13 cellular contexts compared by ENCODE assay signal in the genomic region with DNA sequence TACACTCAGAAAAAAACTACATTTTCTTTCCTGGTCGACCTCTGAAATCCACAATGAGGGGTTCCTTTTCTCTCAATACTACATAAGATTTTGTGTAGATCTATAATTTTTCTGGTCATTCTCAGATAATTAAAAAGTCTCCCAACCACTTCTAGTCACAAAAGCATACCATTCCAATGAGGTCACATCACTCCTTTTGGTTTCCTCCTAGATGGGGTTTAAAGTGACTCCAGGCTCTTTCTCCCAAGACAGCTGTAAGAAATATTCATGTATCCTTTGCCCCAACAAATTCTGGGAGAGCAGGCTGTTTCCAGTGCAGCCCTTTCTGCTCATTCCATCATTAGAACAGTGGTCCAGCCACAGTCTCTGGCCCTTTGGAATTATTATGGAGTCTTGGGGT. TPM values are rescaled to one million over a fixed set of nuclear protein-coding genes. Genes with fewer than 3 reads are reported as not detected.
DNase-seq lines count a peak whose midpoint lies in the region; ATAC-seq and TF ChIP-seq lines count a peak whose summit lies in the region.
"Had no signal": no experiment of that assay in that cellular context is flagged by ENCODE, and none has a peak within 500 bp of the region (broad histone marks: within the 10 kb centered on the region; RNA-seq: fewer than 3 reads in every experiment).

No MANE protein-coding gene starts in this region.

- no peak overlapping the region for H3K4me3 ChIP-seq in brain microvascular endothelial cell (ENCODE audit: low read depth, low read length)
- no peak overlapping the region for H3K4me3 ChIP-seq in kidney epithelial cell (ENCODE audit: low read depth, low read length)
- H3K4me3 ChIP-seq: right lobe of liver, tibial nerve had no signal

- no peak overlapping the region for H3K27ac ChIP-seq in brain microvascular endothelial cell
- H3K27ac ChIP-seq: right lobe of liver, tibial nerve had no signal

- in situ Hi-C loops in brain microvascular endothelial cell (cut with HindIII; ENCODE audit: low pct_ligation_motif_present, low sequenced_read_pairs), result no loop called here

- TF ChIP-seq CTCF in brain microvascular endothelial cell (IDR thresholded peaks at IDR 0.05; ENCODE audit: low read depth, low read length, missing control alignments) (no peak), kidney epithelial cell (IDR thresholded peaks at IDR 0.05; ENCODE audit: insufficient read depth, low read length, poor library complexity, severe bottlenecking) (no peak)

- H3K27me3 ChIP-seq in brain microvascular endothelial cell (replicated peaks) (no peaks in the 10 kb centered on the region), kidney epithelial cell (ENCODE audit: control insufficient read depth, insufficient read depth, low read length) (no peaks in the 10 kb centered on the region)
- H3K27me3 ChIP-seq: right lobe of liver, tibial nerve had no signal

- DNase-seq in AG08395 (ENCODE audit: low spot score) (peak; percentile 72), HT1080 (ENCODE audit: low read depth) (peak; percentile 72), brain microvascular endothelial cell (peak; percentile 37), kidney epithelial cell (ENCODE audit: low read depth) (peak; percentile 29), DMS153 (lab: John Stamatoyannopoulos, UW) (no peak), left lobe of liver (ENCODE audit: low spot score) (no peak), globus pallidus (ENCODE audit: low spot score) (no peak)
- no peak for DNase-seq in activated CD4-positive, alpha-beta T cell treated with anti-CD3 and anti-CD28 coated beads, Interleukin-2, amount 50 U/mL, for 48 hours
- DNase-seq: activated CD8-positive, alpha-beta T cell treated with anti-CD3 and anti-CD28 coated beads, Interleukin-2, amount 10 ng/mL, durations not matched to agents 7 days and 5 days; NCI-H1092; right lobe of liver; T-cell had no signal

- H3K36me3 ChIP-seq in brain microvascular endothelial cell (replicated peaks), result no peaks in the 10 kb centered on the region
- H3K36me3 ChIP-seq in kidney epithelial cell (ENCODE audit: control insufficient read depth, insufficient read depth, low read length), result no peaks in the 10 kb centered on the region
- H3K36me3 ChIP-seq: right lobe of liver, tibial nerve had no signal

- no peak for ATAC-seq in left lobe of liver
- ATAC-seq: activated CD8-positive, alpha-beta T cell treated with anti-CD3 and anti-CD28 coated beads, Interleukin-2, amount 10 ng/mL, durations not matched to agents 7 days and 5 days; right lobe of liver; T-cell had no signal

RNA-seq across cellular contexts. Expression of a gene that starts 43.1 kb away (rescaled TPM):
- 2.2 and 7.7 TPM in 2 replicates for total RNA-seq in HT1080 (2014; rRNA removed; shearing (Covaris generic))
- polyA plus RNA-seq in HT1080 (2015; cell fraction: cytosol; rRNA removed), result 1.1 and 1.2 TPM in 2 replicates
- 0.50 and 0.60 TPM in 2 replicates for polyA plus RNA-seq in HT1080 (2015; cell fraction: nucleus; rRNA removed)
- total RNA-seq in kidney epithelial cell (2.7 and 2.8 TPM in 2 replicates), left lobe of liver (not detected)
- total RNA-seq: activated CD8-positive, alpha-beta T cell treated with anti-CD3 and anti-CD28 coated beads, Interleukin-2, amount 10 ng/mL, durations not matched to agents 7 days and 5 days; right lobe of liver; T-cell had no signal

Comparison
In these comparisons a context has a peak if more than half of its experiments do, and no peak if none do; other contexts are left out.
1. DNase-seq: peak in AG08395 (single experiment), HT1080 (single experiment), brain microvascular endothelial cell (single experiment) and kidney epithelial cell (single experiment); none in DMS153 (single experiment), left lobe of liver (single experiment), globus pallidus (single experiment) and activated CD4-positive, alpha-beta T cell treated with anti-CD3 and anti-CD28 coated beads, Interleukin-2, amount 50 U/mL, for 48 hours (0 of 2).